Comparison of ENCODE assay signal across 9 cellular contexts in the genomic region with DNA sequence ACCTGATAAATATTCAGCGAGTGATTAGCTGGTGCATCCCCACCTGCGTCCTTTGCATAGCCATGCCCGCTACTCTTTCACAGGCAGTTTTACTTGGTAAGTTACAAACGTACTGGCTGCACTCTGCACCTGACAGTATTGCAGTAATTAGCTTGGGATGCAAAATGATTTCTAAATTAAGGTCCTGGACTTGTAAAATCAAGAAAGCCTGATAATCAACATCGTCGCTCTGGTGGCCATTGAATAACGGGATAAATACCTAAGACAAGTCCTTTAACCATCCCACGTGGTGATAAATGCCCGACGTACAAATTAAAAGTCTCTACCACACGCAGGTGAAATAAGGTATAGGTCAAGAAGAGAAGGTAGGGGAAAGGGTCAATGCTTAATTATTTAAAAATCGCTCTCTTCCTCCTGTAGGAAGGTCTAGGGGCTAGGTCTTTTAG. TPM values are rescaled to one million over a fixed set of nuclear protein-coding genes. Genes with fewer than 3 reads are reported as not detected.
A peak's percentile ranks its signal among the peaks of the same experiment; 100 is the strongest.
DNase-seq lines count a peak whose midpoint lies in the region; ATAC-seq and TF ChIP-seq lines count a peak whose summit lies in the region.
"Had no signal": no experiment of that assay in that cellular context is flagged by ENCODE, and none has a peak within 500 bp of the region (broad histone marks: within the 10 kb centered on the region; RNA-seq: fewer than 3 reads in every experiment).

No MANE protein-coding gene starts in this region.

- H3K4me1 ChIP-seq in thyroid gland: peaks cover 15 to 16% of the 10 kb centered on the region in 2 donors

- CTCF ChIA-PET in activated CD4-positive, alpha-beta T cell treated with anti-CD3 and anti-CD28 coated beads, Interleukin-2, amount 10 ng/mL, durations not matched to agents 7 days and 5 days (lab: Charles Lee): interaction anchor here (0.7 to 2.0 kb wide), 5 partner anchors 11 to 73 kb away, joined by 3 to 9 read pairs (median 3); no protein-coding TSS in a partner anchor

- peak overlapping the region in 2 of 3 donors; percentile 35 to 57 for H3K4me3 ChIP-seq in thyroid gland (replicated peaks in 1 of 3)

- H3K27ac ChIP-seq in layer of hippocampus (ENCODE audit: low read depth, low read length) (peak overlapping the region; percentile 46), thyroid gland (peak overlapping the region in 1 of 3 donors; percentile 41)
- H3K27ac ChIP-seq: epithelial cell of prostate had no signal

- no peak for TF ChIP-seq CTCF in thyroid gland (IDR thresholded peaks at IDR 0.05)

- H3K36me3 Mint-ChIP-seq in activated CD4-positive, alpha-beta T cell treated with anti-CD3 and anti-CD28 coated beads, Interleukin-2, amount 10 ng/mL, durations not matched to agents 7 days and 5 days (ENCODE audit: low read depth): peaks cover 20% of the 10 kb centered on the region
- H3K36me3 Mint-ChIP-seq in activated naive CD8-positive, alpha-beta T cell treated with anti-CD3 and anti-CD28 coated beads, Interleukin-2, amount 50 U/mL, for 24 hours (ENCODE audit: low read depth): peaks cover 28% of the 10 kb centered on the region

- no peaks in the 10 kb centered on the region for H3K9me3 Mint-ChIP-seq in activated CD4-positive, alpha-beta T cell treated with anti-CD3 and anti-CD28 coated beads, Interleukin-2, amount 10 ng/mL, durations not matched to agents 7 days and 5 days
- no peaks in the 10 kb centered on the region for H3K9me3 Mint-ChIP-seq in activated naive CD8-positive, alpha-beta T cell treated with anti-CD3 and anti-CD28 coated beads, Interleukin-2, amount 50 U/mL, for 24 hours

- no peak for ATAC-seq in activated naive CD8-positive, alpha-beta T cell treated with anti-CD3 and anti-CD28 coated beads, Interleukin-2, amount 50 U/mL, for 24 hours
- ATAC-seq in GM18517 (IDR thresholded peaks at IDR 0.05; ENCODE audit: unreplicated experiment): no peak
- no peak for ATAC-seq in HG03442 (IDR thresholded peaks at IDR 0.05; ENCODE audit: unreplicated experiment)

- no peak for TF ChIP-seq POLR2A in thyroid gland (IDR thresholded peaks at IDR 0.05)

- no peaks in the 10 kb centered on the region for H3K9me3 ChIP-seq in thyroid gland

- intact Hi-C loops in thyroid gland (cut with DNase I): no loop called here

- peaks cover 1% of the 10 kb centered on the region for H3K27me3 Mint-ChIP-seq in activated CD4-positive, alpha-beta T cell treated with anti-CD3 and anti-CD28 coated beads, Interleukin-2, amount 10 ng/mL, durations not matched to agents 7 days and 5 days
- peaks cover 3% of the 10 kb centered on the region for H3K27me3 Mint-ChIP-seq in activated naive CD8-positive, alpha-beta T cell treated with anti-CD3 and anti-CD28 coated beads, Interleukin-2, amount 50 U/mL, for 24 hours

- DNase-seq in activated CD4-positive, alpha-beta T cell treated with anti-CD3 and anti-CD28 coated beads, Interleukin-2, amount 10 ng/mL, durations not matched to agents 7 days and 5 days: no peak
- DNase-seq in activated CD4-positive, alpha-beta T cell treated with anti-CD3 and anti-CD28 coated beads for 1 hour: no peak
- DNase-seq in activated naive CD8-positive, alpha-beta T cell treated with anti-CD3 and anti-CD28 coated beads, Interleukin-2, amount 50 U/mL, for 24 hours: no peak
- DNase-seq in thyroid gland: no peak
- no peak for DNase-seq in mesenteric fat pad (ENCODE audit: low spot score)

- peak overlapping the region; percentile 91 for H3K4me3 Mint-ChIP-seq in activated CD4-positive, alpha-beta T cell treated with anti-CD3 and anti-CD28 coated beads, Interleukin-2, amount 10 ng/mL, durations not matched to agents 7 days and 5 days
- H3K4me3 Mint-ChIP-seq in activated naive CD8-positive, alpha-beta T cell treated with anti-CD3 and anti-CD28 coated beads, Interleukin-2, amount 50 U/mL, for 24 hours: peak overlapping the region; percentile 93

- peak overlapping the region; percentile 93 for H3K27ac Mint-ChIP-seq in activated CD4-positive, alpha-beta T cell treated with anti-CD3 and anti-CD28 coated beads, Interleukin-2, amount 10 ng/mL, durations not matched to agents 7 days and 5 days
- peak overlapping the region; percentile 89 for H3K27ac Mint-ChIP-seq in activated naive CD8-positive, alpha-beta T cell treated with anti-CD3 and anti-CD28 coated beads, Interleukin-2, amount 50 U/mL, for 24 hours

- H3K27me3 ChIP-seq in layer of hippocampus (ENCODE audit: control insufficient read depth, insufficient read depth, low read length) (no peaks in the 10 kb centered on the region), thyroid gland (no peaks in the 10 kb centered on the region)

- POLR2A ChIA-PET in activated CD4-positive, alpha-beta T cell treated with anti-CD3 and anti-CD28 coated beads, Interleukin-2, amount 10 ng/mL, durations not matched to agents 7 days and 5 days (lab: Charles Lee): no interaction called here

- H3K4me1 Mint-ChIP-seq in activated CD4-positive, alpha-beta T cell treated with anti-CD3 and anti-CD28 coated beads, Interleukin-2, amount 10 ng/mL, durations not matched to agents 7 days and 5 days: peaks cover 39% of the 10 kb centered on the region
- peaks cover 38% of the 10 kb centered on the region for H3K4me1 Mint-ChIP-seq in activated naive CD8-positive, alpha-beta T cell treated with anti-CD3 and anti-CD28 coated beads, Interleukin-2, amount 50 U/mL, for 24 hours

- no peaks in the 10 kb centered on the region for H3K36me3 ChIP-seq in thyroid gland

- 27 to 37% methylated on average over 12 of the region's 12 CpGs for WGBS in thyroid gland, 2 donors

RNA-seq across cellular contexts. Expression of a gene that starts 1.0 kb away (rescaled TPM):
- 10 to 100 TPM; 72.8 to 74.6 TPM for total RNA-seq in activated CD4-positive, alpha-beta T cell treated with anti-CD3 and anti-CD28 coated beads, Interleukin-2, amount 10 ng/mL, durations not matched to agents 7 days and 5 days
- total RNA-seq in thyroid gland (10 to 100 TPM in 3 of 4 donors, 1 to 10 TPM in 1; 6.7 to 24.2 (median 15.3) TPM), mesenteric fat pad (14.9 TPM)
